23 cellular contexts compared by ENCODE assay signal in genomic region chr12:104864668-104865067, GRCh38.
A peak's percentile ranks its signal among the peaks of the same experiment; 100 is the strongest.
DNase-seq lines count a peak whose midpoint lies in the region; ATAC-seq and TF ChIP-seq lines count a peak whose summit lies in the region.
"Had no signal": no experiment of that assay in that cellular context is flagged by ENCODE, and none has a peak within 500 bp of the region (broad histone marks: within the 10 kb centered on the region; RNA-seq: fewer than 3 reads in every experiment).

No MANE protein-coding gene starts in this region.

- H3K9me3 ChIP-seq in ascending aorta: no peaks in the 10 kb centered on the region
- H3K9me3 ChIP-seq in lower lobe of right lung: no peaks in the 10 kb centered on the region
- H3K9me3 ChIP-seq: MG63, neutrophil, upper lobe of left lung had no signal

- H3K36me3 ChIP-seq in ascending aorta: peaks cover 0 to 4% of the 10 kb centered on the region in 2 donors
- H3K36me3 ChIP-seq in lower lobe of right lung: no peaks in the 10 kb centered on the region
- H3K36me3 ChIP-seq: brain microvascular endothelial cell, MG63, neutrophil, upper lobe of left lung, WERI-Rb-1 had no signal

- H3K27me3 ChIP-seq in ascending aorta (no peaks in the 10 kb centered on the region), lower lobe of right lung (ENCODE audit: low read depth) (no peaks in the 10 kb centered on the region)
- H3K27me3 ChIP-seq: brain microvascular endothelial cell, MG63, neutrophil, upper lobe of left lung had no signal

- peaks cover 21 to 47% of the 10 kb centered on the region in 2 donors for H3K4me1 ChIP-seq in ascending aorta
- H3K4me1 ChIP-seq in lower lobe of right lung: peaks cover 25% of the 10 kb centered on the region

- intact Hi-C loops in ascending aorta (cut with DNase I) (loop anchor here (5.0 kb wide), 1 partner anchor 192 kb away; no protein-coding TSS in a partner anchor), lower lobe of right lung (cut with DNase I) (no loop called here), sciatic nerve (cut with DNase I) (no loop called here)

- DNase-seq in ascending aorta (ENCODE audit: low spot score in 2 of 2) (no peak), fibroblast of the aortic adventitia (ENCODE audit: low read depth) (peak; percentile 34), lower lobe of right lung (no peak), sciatic nerve (ENCODE audit: low spot score) (no peak), NCI-H510A treated with DMSO at 0.1 percent for 48 hours (lab: John Stamatoyannopoulos, UW) (no peak)
- DNase-seq: activated CD4-positive, alpha-beta T cell treated with anti-CD3 and anti-CD28 coated beads, Interleukin-2, amount 50 U/mL, for 48 hours; activated effector memory CD4-positive, alpha-beta T cell treated with anti-CD3 and anti-CD28 coated beads, Interleukin-2, amount 50 U/mL, for 16 hours; activated naive CD8-positive, alpha-beta T cell treated with anti-CD3 and anti-CD28 coated beads, Interleukin-2, amount 50 U/mL, for 24 hours; brain microvascular endothelial cell; CD4-positive, alpha-beta T cell; EL; glutamatergic neuron; kidney glomerular epithelial cell; MG63; NCI-H526; stimulated activated CD8-positive, alpha-beta memory T cell treated with anti-CD3 and anti-CD28 coated beads, Interleukin-4, amount 100 ng/mL, for 48 hours; T-helper 9 cell; upper lobe of left lung; WERI-Rb-1 had no signal

- no peak for TF ChIP-seq CTCF in ascending aorta (IDR thresholded peaks at IDR 0.05)
- no peak for TF ChIP-seq CTCF in fibroblast of the aortic adventitia (IDR thresholded peaks at IDR 0.05; ENCODE audit: insufficient read depth, low read length)
- TF ChIP-seq CTCF in lower lobe of right lung (IDR thresholded peaks at IDR 0.05): no peak

- no peak overlapping the region for H3K4me3 ChIP-seq in ascending aorta
- no peak overlapping the region for H3K4me3 ChIP-seq in fibroblast of the aortic adventitia (ENCODE audit: low read depth, low read length)
- H3K4me3 ChIP-seq in lower lobe of right lung: no peak overlapping the region
- H3K4me3 ChIP-seq: MG63, upper lobe of left lung had no signal

- H3K27ac ChIP-seq in ascending aorta (peak overlapping the region; percentile 64 to 92), lower lobe of right lung (no peak overlapping the region)
- H3K27ac ChIP-seq: brain microvascular endothelial cell, neutrophil, upper lobe of left lung, WERI-Rb-1 had no signal

- peak; percentile 14 for ATAC-seq in GM21528 (IDR thresholded peaks at IDR 0.05; ENCODE audit: low FRiP score, unreplicated experiment)
- peak; percentile 11 for ATAC-seq in HG03064 (IDR thresholded peaks at IDR 0.05; ENCODE audit: low read depth, unreplicated experiment)
- ATAC-seq in lower lobe of right lung: no peak
- ATAC-seq in sciatic nerve: no peak
- no peak for ATAC-seq in GM18517 (IDR thresholded peaks at IDR 0.05; ENCODE audit: unreplicated experiment)
- ATAC-seq: activated naive CD8-positive, alpha-beta T cell treated with anti-CD3 and anti-CD28 coated beads, Interleukin-2, amount 50 U/mL, for 24 hours had no signal

Comparison
In these comparisons a context has a peak if more than half of its experiments do, and no peak if none do; other contexts are left out.
1. ATAC-seq: peak in GM21528 (single experiment) and HG03064 (single experiment); none in lower lobe of right lung (0 of 2), sciatic nerve (single experiment) and GM18517 (single experiment).